In genomic region chr22:20024225-20025087, GRCh38 we compare ENCODE assay signal across 28 cellular contexts. TPM values are rescaled to one million over a fixed set of nuclear protein-coding genes. Genes with fewer than 3 reads are reported as not detected.
DNase-seq lines count a peak whose midpoint lies in the region; ATAC-seq and TF ChIP-seq lines count a peak whose summit lies in the region.
"Had no signal": no experiment of that assay in that cellular context is flagged by ENCODE, and none has a peak within 500 bp of the region (broad histone marks: within the 10 kb centered on the region; RNA-seq: fewer than 3 reads in every experiment).

No MANE protein-coding gene starts in this region.

- H4K8ac ChIP-seq in neuronal stem cell (ENCODE audit: low read depth, low read length), result no peak overlapping the region

- H3K27ac ChIP-seq in neuronal stem cell (replicated peaks; ENCODE audit: low read length), result no peak overlapping the region
- H3K27ac ChIP-seq: 22Rv1, breast epithelium, ovary, transverse colon, VCaP had no signal

- H3K36me3 Mint-ChIP-seq in glutamatergic neuron (ENCODE audit: unreplicated experiment), result no peaks in the 10 kb centered on the region
- H3K36me3 Mint-ChIP-seq in T-helper 17 cell (ENCODE audit: low read depth), result no peaks in the 10 kb centered on the region

- no peak overlapping the region for H3K4me3 ChIP-seq in neuronal stem cell (ENCODE audit: low read length in 2 of 2)
- H3K4me3 ChIP-seq: adrenal gland, breast epithelium, ovary, transverse colon had no signal

- no peak overlapping the region for H3K14ac ChIP-seq in neuronal stem cell (ENCODE audit: low read length)

- H2AK5ac ChIP-seq in neuronal stem cell (ENCODE audit: low read depth, low read length), result no peak overlapping the region

- no peak overlapping the region for H3K27ac Mint-ChIP-seq in glutamatergic neuron (ENCODE audit: unreplicated experiment)
- H3K27ac Mint-ChIP-seq in T-helper 17 cell, result no peak overlapping the region
- H3K27ac Mint-ChIP-seq: T-helper 1 cell treated with Interleukin-12 subunit alpha and Interleukin-12 subunit beta and Interleukin-4 antibody, amounts not matched to agents 30 μg/mL and 1 μg/mL, for 36 hours had no signal

- no peak overlapping the region for H2BK5ac ChIP-seq in neuronal stem cell (ENCODE audit: low read length)

- H3K9me3 Mint-ChIP-seq in glutamatergic neuron (ENCODE audit: unreplicated experiment), result peaks cover 5% of the 10 kb centered on the region
- H3K9me3 Mint-ChIP-seq: dendritic cell treated with granulocyte-macrophage colony-stimulating factor and Interleukin-4, amounts not matched to agents 40 ng/mL and 50 ng/mL, for 4 days; T-helper 1 cell treated with Interleukin-12 subunit alpha and Interleukin-12 subunit beta and Interleukin-4 antibody, amounts not matched to agents 30 μg/mL and 1 μg/mL, for 36 hours had no signal

- no peak overlapping the region for H2BK15ac ChIP-seq in neuronal stem cell (ENCODE audit: low read length)

- H3K9ac ChIP-seq in neuronal stem cell (ENCODE audit: low read depth, low read length, poor library complexity), result peak overlapping the region; percentile 40

- ATAC-seq in T-helper 17 cell, result no peak

- no peak overlapping the region for H2BK12ac ChIP-seq in neuronal stem cell (ENCODE audit: low read length)

- no CpG with 5 or more reads among the region's 20 CpGs for WGBS in neuronal stem cell (ENCODE audit: extremely low coverage in 2 of 2, insufficient read length in 2 of 2, insufficient replicate concordance in 1 of 2), 2 donors

- H3K4me2 ChIP-seq in neuronal stem cell (ENCODE audit: insufficient read depth, low read length, poor library complexity, severe bottlenecking), result no peak overlapping the region

- peaks cover 21% of the 10 kb centered on the region for H3K4me1 Mint-ChIP-seq in glutamatergic neuron (ENCODE audit: low read depth, unreplicated experiment)
- peaks cover 34% of the 10 kb centered on the region for H3K4me1 Mint-ChIP-seq in T-helper 17 cell

- H4K91ac ChIP-seq in neuronal stem cell (ENCODE audit: low read depth, low read length, poor library complexity), result no peak overlapping the region

- no peaks in the 10 kb centered on the region for H3K9me3 ChIP-seq in neuronal stem cell (replicated peaks in 1 of 2; ENCODE audit: control insufficient read depth in 2 of 2, insufficient read depth in 1 of 2, low read depth in 1 of 2, low read length in 2 of 2)
- no peaks in the 10 kb centered on the region for H3K9me3 ChIP-seq in T-helper 17 cell (ENCODE audit: control insufficient read depth, low read length, poor library complexity, severe bottlenecking)
- H3K9me3 ChIP-seq: adrenal gland, breast epithelium, ovary, transverse colon had no signal

- DNase-seq in NCI-H82 (lab: John Stamatoyannopoulos, UW), result peak; percentile 74
- DNase-seq in NCI-H82 treated with DMSO at 0.1 percent for 48 hours (lab: John Stamatoyannopoulos, UW; ENCODE audit: unreplicated experiment), result no peak
- peak; percentile 71 for DNase-seq in glutamatergic neuron
- DNase-seq in neuronal stem cell (ENCODE audit: low spot score), result no peak
- no peak for DNase-seq in activated CD4-positive, alpha-beta T cell treated with anti-CD3 and anti-CD28 coated beads, Interleukin-2, amount 50 U/mL, for 4 hours
- no peak for DNase-seq in T-helper 17 cell
- DNase-seq in RPMI8226, result no peak
- no peak for DNase-seq in NCI-H2171 (lab: John Stamatoyannopoulos, UW)
- DNase-seq: activated CD4-positive, alpha-beta T cell treated with anti-CD3 and anti-CD28 coated beads, Interleukin-2, amount 50 U/mL, for 1 hour; activated CD8-positive, alpha-beta memory T cell treated with anti-CD3 and anti-CD28 coated beads, Interleukin-2, amount 50 U/mL, for 48 hours; activated gamma-delta T cell treated with Interleukin-2 at 50 U/mL for 16 hours; AML-193; EL; mammary epithelial cell; NCI-H1105 treated with DMSO at 0.1 percent for 48 hours; NCI-H2107; NCI-H526; small intestine; stimulated activated CD4-positive, alpha-beta T cell treated with anti-CD3 and anti-CD28 coated beads, Interleukin-2, amount 100 ng/mL, for 48 hours; stimulated activated naive CD4-positive, alpha-beta T cell treated with Interleukin-2 at 50 U/mL for 16 hours; transverse colon had no signal

- H3K4me1 ChIP-seq in neuronal stem cell (ENCODE audit: control insufficient read depth in 2 of 2, insufficient read depth in 1 of 2, low read depth in 1 of 2, low read length in 2 of 2), result peaks cover 5 to 11% of the 10 kb centered on the region in 2 donors

- no peak overlapping the region for H3K4ac ChIP-seq in neuronal stem cell (ENCODE audit: low read length)

- H3K36me3 ChIP-seq in neuronal stem cell (replicated peaks in 1 of 2; ENCODE audit: control insufficient read depth in 2 of 2, insufficient read depth in 2 of 2, low read length in 2 of 2), result no peaks in the 10 kb centered on the region
- H3K36me3 ChIP-seq: adrenal gland, breast epithelium, ovary, transverse colon had no signal

- no peak overlapping the region for H2BK120ac ChIP-seq in neuronal stem cell (ENCODE audit: low read depth, low read length)

- H3K79me1 ChIP-seq in neuronal stem cell (ENCODE audit: low read depth, low read length), result no peaks in the 10 kb centered on the region

- H3K27me3 Mint-ChIP-seq in glutamatergic neuron (ENCODE audit: unreplicated experiment), result peaks cover 6% of the 10 kb centered on the region
- no peaks in the 10 kb centered on the region for H3K27me3 Mint-ChIP-seq in T-helper 17 cell

- peak overlapping the region; percentile 17 for H3K18ac ChIP-seq in neuronal stem cell (ENCODE audit: low read length)

- TF ChIP-seq CTCF in glutamatergic neuron (IDR thresholded peaks at IDR 0.05; ENCODE audit: partially characterized antibody, unreplicated experiment), result no peak

- H3K27me3 ChIP-seq in neuronal stem cell (ENCODE audit: control insufficient read depth in 3 of 3, insufficient read depth in 3 of 3, low read depth in 1 of 3, low read length in 3 of 3), result peaks cover 2 to 8% (median 8%) of the 10 kb centered on the region in 3 experiments
- H3K27me3 ChIP-seq: adrenal gland, breast epithelium, ovary, transverse colon had no signal

- H2AFZ ChIP-seq in neuronal stem cell (ENCODE audit: low read length), result no peak overlapping the region

- peak overlapping the region; percentile 80 for H3K23ac ChIP-seq in neuronal stem cell (ENCODE audit: low read depth, low read length, poor library complexity)

- peak overlapping the region; percentile 20 for H3K4me3 Mint-ChIP-seq in glutamatergic neuron (ENCODE audit: unreplicated experiment)
- no peak overlapping the region for H3K4me3 Mint-ChIP-seq in T-helper 17 cell
- H3K4me3 Mint-ChIP-seq: T-helper 1 cell treated with Interleukin-12 subunit alpha and Interleukin-12 subunit beta and Interleukin-4 antibody, amounts not matched to agents 30 μg/mL and 1 μg/mL, for 36 hours had no signal

RNA-seq across cellular contexts. Expression of gene TANGO2, which starts 3.5 kb away (rescaled TPM):
- total RNA-seq in glutamatergic neuron (ENCODE audit: unreplicated experiment) (31.8 TPM), T-helper 17 cell (10 to 100 TPM; 31.7 to 44.3 TPM)
- 4.9 TPM for polyA plus RNA-seq in neuronal stem cell (2013, experiment 1 of 2)
- polyA plus RNA-seq in neuronal stem cell (2013, experiment 2 of 2), result 4.2 TPM

RNA-seq across cellular contexts. Expression of gene ARVCF, which starts 7.8 kb away (rescaled TPM):
- total RNA-seq in glutamatergic neuron (ENCODE audit: unreplicated experiment) (119 TPM), T-helper 17 cell (1 to 10 TPM; 1.3 to 2.8 TPM)
- polyA plus RNA-seq in neuronal stem cell (2013, experiment 1 of 2), result 35.3 TPM
- 32.4 TPM for polyA plus RNA-seq in neuronal stem cell (2013, experiment 2 of 2)

RNA-seq across cellular contexts. Expression of gene DGCR8, which starts 55.6 kb away (rescaled TPM):
- total RNA-seq in glutamatergic neuron (ENCODE audit: unreplicated experiment) (93.1 TPM), T-helper 17 cell (10 to 100 TPM; 32.0 to 37.9 TPM)
- 16.3 TPM for polyA plus RNA-seq in neuronal stem cell (2013, experiment 1 of 2)
- polyA plus RNA-seq in neuronal stem cell (2013, experiment 2 of 2), result 16.3 TPM

Comparison
In these comparisons a context has a peak if more than half of its experiments do, and no peak if none do; other contexts are left out.
1. DNase-seq: peak in NCI-H82 (single experiment) and glutamatergic neuron (single experiment); none in NCI-H82 treated with DMSO at 0.1 percent for 48 hours (single experiment), neuronal stem cell (single experiment), activated CD4-positive, alpha-beta T cell treated with anti-CD3 and anti-CD28 coated beads, Interleukin-2, amount 50 U/mL, for 4 hours (0 of 2), T-helper 17 cell (0 of 3), RPMI8226 (single experiment) and NCI-H2171 (single experiment).
2. RNA of gene ARVCF, which starts 7.8 kb away (total RNA-seq): 119 TPM in glutamatergic neuron (single experiment); 1.3 to 2.8 TPM in T-helper 17 cell; every median in the first group is over 10 times any median in the second.